Comparison of ENCODE assay signal across 15 cellular contexts in the genomic region with DNA sequence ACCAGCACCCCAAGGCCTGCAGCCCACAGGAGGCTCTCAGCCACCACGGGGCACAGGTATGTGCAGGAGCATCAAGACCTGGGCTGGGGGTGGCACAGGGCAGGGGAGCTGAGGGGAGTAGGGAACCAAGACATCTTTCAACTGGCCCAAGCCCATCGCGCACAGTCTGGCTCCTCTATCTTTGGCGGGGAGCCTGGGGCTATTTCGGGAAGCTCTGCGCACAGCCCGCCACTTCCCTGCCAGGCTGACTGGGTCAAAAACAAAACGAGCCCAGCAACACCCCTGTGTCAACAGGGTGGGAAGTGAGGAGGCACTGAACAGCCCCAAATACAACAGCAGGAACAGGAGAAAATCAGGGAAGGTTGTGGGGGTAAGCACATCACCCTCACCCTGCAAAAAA.
DNase-seq lines count a peak whose midpoint lies in the region; FAIRE-seq and TF ChIP-seq lines count a peak whose summit lies in the region.
"Had no signal": no experiment of that assay in that cellular context is flagged by ENCODE, and none has a peak within 500 bp of the region (broad histone marks: within the 10 kb centered on the region; RNA-seq: fewer than 3 reads in every experiment).

No MANE protein-coding gene starts in this region.

- peaks cover 8% of the 10 kb centered on the region for H3K27me3 Mint-ChIP-seq in neural progenitor cell (ENCODE audit: insufficient read depth, low read depth)
- H3K27me3 Mint-ChIP-seq: activated CD4-positive, alpha-beta T cell treated with anti-CD3 and anti-CD28 coated beads, Interleukin-2, amount 10 ng/mL, durations not matched to agents 7 days and 5 days had no signal

- H3K36me3 ChIP-seq in stomach: no peaks in the 10 kb centered on the region
- no peaks in the 10 kb centered on the region for H3K36me3 ChIP-seq in neural progenitor cell

- no peaks in the 10 kb centered on the region for H3K79me2 ChIP-seq in neural progenitor cell (ENCODE audit: low read depth)

- no peak overlapping the region for H3K27ac Mint-ChIP-seq in neural progenitor cell
- H3K27ac Mint-ChIP-seq: T-helper 1 cell treated with Interleukin-12 subunit alpha and Interleukin-12 subunit beta and Interleukin-4 antibody, amounts not matched to agents 30 μg/mL and 1 μg/mL, for 36 hours had no signal

- H3K9me3 Mint-ChIP-seq in neural progenitor cell: no peaks in the 10 kb centered on the region
- H3K9me3 Mint-ChIP-seq: activated CD4-positive, alpha-beta T cell treated with anti-CD3 and anti-CD28 coated beads, Interleukin-2, amount 10 ng/mL, durations not matched to agents 7 days and 5 days; T-helper 1 cell treated with Interleukin-12 subunit alpha and Interleukin-12 subunit beta and Interleukin-4 antibody, amounts not matched to agents 30 μg/mL and 1 μg/mL, for 36 hours had no signal

- peaks cover 8% of the 10 kb centered on the region for H3K4me1 Mint-ChIP-seq in neural progenitor cell

- no peaks in the 10 kb centered on the region for H3K36me3 Mint-ChIP-seq in neural progenitor cell

- TF ChIP-seq POLR2A in stomach (IDR thresholded peaks at IDR 0.05) (no peak), H54 (IDR thresholded peaks at IDR 0.05; ENCODE audit: low read depth, low read length) (no peak)

- H3K27me3 ChIP-seq in layer of hippocampus (ENCODE audit: control insufficient read depth, insufficient read depth, low read length) (no peaks in the 10 kb centered on the region), stomach (no peaks in the 10 kb centered on the region), neural progenitor cell (no peaks in the 10 kb centered on the region)

- no peaks in the 10 kb centered on the region for H3F3A ChIP-seq in neural progenitor cell (ENCODE audit: low read depth)

- H3K4me3 ChIP-seq in stomach: peak overlapping the region in 1 of 4 donors; percentile 9
- no peak overlapping the region for H3K4me3 ChIP-seq in neural progenitor cell

- FAIRE-seq in H54 (lab: Jason Lieb, UNC): no peak
- FAIRE-seq: colon, frontal cortex had no signal

- 52 to 72% (median 62%) methylated on average over 4 to 8 of the region's 8 CpGs for WGBS in stomach, 5 donors

- intact Hi-C loops in stomach (cut with DNase I; ENCODE audit: low total_unique reads): no loop called here

- in situ Hi-C loops in G401 (cut with HindIII; ENCODE audit: low sequenced_read_pairs): no loop called here

- H3K9me3 ChIP-seq in stomach: no peaks in the 10 kb centered on the region
- no peaks in the 10 kb centered on the region for H3K9me3 ChIP-seq in neural progenitor cell (ENCODE audit: low read depth)

- no peaks in the 10 kb centered on the region for H4K20me1 ChIP-seq in neural progenitor cell (ENCODE audit: low read depth)

- TF ChIP-seq CTCF in stomach (IDR thresholded peaks at IDR 0.05) (no peak), neural progenitor cell (IDR thresholded peaks at IDR 0.05) (no peak)

- peak overlapping the region; percentile 85 for H3K27ac ChIP-seq in layer of hippocampus (ENCODE audit: low read depth, low read length)
- peak overlapping the region; percentile 17 to 82 (median 69) for H3K27ac ChIP-seq in stomach
- no peak overlapping the region for H3K27ac ChIP-seq in neural progenitor cell

- TF ChIP-seq EP300 in stomach (IDR thresholded peaks at IDR 0.05): no peak

- H3K9ac ChIP-seq in neural progenitor cell: no peak overlapping the region

- H3K4me2 ChIP-seq in neural progenitor cell: no peak overlapping the region

- no peak overlapping the region for H2AFZ ChIP-seq in neural progenitor cell (replicated peaks)

- no peak overlapping the region for H3K4me3 Mint-ChIP-seq in neural progenitor cell
- H3K4me3 Mint-ChIP-seq: activated CD4-positive, alpha-beta T cell treated with anti-CD3 and anti-CD28 coated beads, Interleukin-2, amount 10 ng/mL, durations not matched to agents 7 days and 5 days; T-helper 1 cell treated with Interleukin-12 subunit alpha and Interleukin-12 subunit beta and Interleukin-4 antibody, amounts not matched to agents 30 μg/mL and 1 μg/mL, for 36 hours had no signal

- DNase-seq in G401 (ENCODE audit: low spot score) (peak; percentile 96), cerebellum (ENCODE audit: low spot score) (peak; percentile 90), stomach (no peak), neural progenitor cell (ENCODE audit: low spot score) (no peak), activated gamma-delta T cell treated with Interleukin-2 at 50 U/mL for 16 hours (no peak), SK-N-DZ (ENCODE audit: low spot score) (no peak), H54 (ENCODE audit: insufficient read length, low spot score) (no peak)
- DNase-seq: activated CD4-positive, alpha-beta T cell treated with anti-CD3 and anti-CD28 coated beads, Interleukin-2, amount 10 ng/mL, durations not matched to agents 7 days and 5 days; activated effector memory CD4-positive, alpha-beta T cell treated with Interleukin-2 at 50 U/mL for 16 hours; mesenchymal stem cell; NCI-H2081 had no signal

- peaks cover 51 to 79% (median 66%) of the 10 kb centered on the region in 4 donors for H3K4me1 ChIP-seq in stomach
- H3K4me1 ChIP-seq in neural progenitor cell: no peaks in the 10 kb centered on the region

Comparison
In these comparisons a context has a peak if more than half of its experiments do, and no peak if none do; other contexts are left out.
1. DNase-seq: peak in G401 (single experiment) and cerebellum (single experiment); none in stomach (single experiment), neural progenitor cell (single experiment), activated gamma-delta T cell treated with Interleukin-2 at 50 U/mL for 16 hours (single experiment), SK-N-DZ (single experiment) and H54 (single experiment).